ENCODE assay signal across 8 cellular contexts in genomic region chr1:228515200-228515834, GRCh38. TPM values are rescaled to one million over a fixed set of nuclear protein-coding genes. Genes with fewer than 3 reads are reported as not detected.
DNase-seq lines count a peak whose midpoint lies in the region; TF ChIP-seq lines count a peak whose summit lies in the region.

No MANE protein-coding gene starts in this region.

- H3K79me2 ChIP-seq in PC-9 (ENCODE audit: low read depth) = no peaks in the 10 kb centered on the region

- H3K9me2 ChIP-seq in PC-9 (ENCODE audit: insufficient read depth) = no peaks in the 10 kb centered on the region

- H2AFZ ChIP-seq in PC-9 = no peak overlapping the region

- peak; percentile 70 for TF ChIP-seq CTCF in BJ (IDR thresholded peaks at IDR 0.05; ENCODE audit: insufficient read depth, low read depth, low read length)
- TF ChIP-seq CTCF in GM12873 (IDR thresholded peaks at IDR 0.05; ENCODE audit: insufficient read depth, low read depth, low read length, missing control alignments) = peak; percentile 64
- peak; percentile 87 for TF ChIP-seq CTCF in PC-9 (conservative IDR thresholded peaks at IDR 0.05)
- peak; percentile 77 for TF ChIP-seq CTCF in brain microvascular endothelial cell (IDR thresholded peaks at IDR 0.05; ENCODE audit: low read depth, low read length, missing control alignments)

- H3K27me3 ChIP-seq in BJ (ENCODE audit: control insufficient read depth, insufficient read depth, low read length) (peaks cover 12% of the 10 kb centered on the region), PC-9 (ENCODE audit: insufficient read depth, low read depth) (peaks cover 27% of the 10 kb centered on the region), brain microvascular endothelial cell (replicated peaks) (peaks cover 25% of the 10 kb centered on the region)

- H3F3A ChIP-seq in PC-9 (ENCODE audit: insufficient read depth, low read depth) = no peaks in the 10 kb centered on the region

- BruUV-seq in PC-9 (replicated peaks; lab: Mats Ljungman, UMichigan) = no TSS peak

- no peak overlapping the region for H3K4me3 ChIP-seq in BJ (ENCODE audit: low read depth, low read length)
- no peak overlapping the region for H3K4me3 ChIP-seq in PC-9
- H3K4me3 ChIP-seq in brain microvascular endothelial cell (ENCODE audit: low read depth, low read length) = no peak overlapping the region

- in situ Hi-C loops in brain microvascular endothelial cell (cut with HindIII; ENCODE audit: low pct_ligation_motif_present, low sequenced_read_pairs) = no loop called here

- no peak overlapping the region for H3K27ac ChIP-seq in PC-9
- no peak overlapping the region for H3K27ac ChIP-seq in brain microvascular endothelial cell

- intact Hi-C loops in PC-9 (cut with micrococcal nuclease; ENCODE audit: unreplicated experiment) = loop anchor here (1.0 to 5.0 kb wide), 7 partner anchors 137 to 1035 kb away; no protein-coding TSS in a partner anchor

- CTCF ChIA-PET in BJ (lab: Yijun Ruan, JAX) (interaction anchor here (0.5 to 7.2 kb wide), 14 partner anchors 10 to 1078 kb away, joined by 3 to 40 read pairs (median 4); partner anchors contain the start of gene WNT3A), PC-9 (lab: Charles Lee) (interaction anchor here (0.6 kb wide), 1 partner anchor 44 kb away, joined by 13 read pairs; no protein-coding TSS in a partner anchor)

- DNase-seq in BJ (ENCODE audit: low read depth) (no peak), PC-9 (peak in 1 of 2 experiments; percentile 46), brain microvascular endothelial cell (peak; percentile 35), kidney glomerular epithelial cell (lab: John Stamatoyannopoulos, UW) (peak; percentile 16), ureter (ENCODE audit: low spot score) (peak; percentile 39), HPDE6-E6E7 (ENCODE audit: extremely low spot score) (no peak), NCI-H2107 (lab: John Stamatoyannopoulos, UW) (no peak)

- H3K4me2 ChIP-seq in PC-9 = no peak overlapping the region

- H3K4me1 ChIP-seq in PC-9 (replicated peaks; ENCODE audit: insufficient read depth) = no peaks in the 10 kb centered on the region

- H3K36me3 ChIP-seq in BJ (ENCODE audit: control insufficient read depth, insufficient read depth, low read length) (no peaks in the 10 kb centered on the region), PC-9 (ENCODE audit: low read depth) (no peaks in the 10 kb centered on the region), brain microvascular endothelial cell (replicated peaks) (no peaks in the 10 kb centered on the region)

- H4K20me1 ChIP-seq in PC-9 (ENCODE audit: insufficient read depth) = no peaks in the 10 kb centered on the region

- H3K9me3 ChIP-seq in PC-9 (ENCODE audit: insufficient read depth, low read depth) = no peaks in the 10 kb centered on the region

- POLR2A ChIA-PET in BJ (lab: Charles Lee) = no interaction called here
- POLR2A ChIA-PET in PC-9 (lab: Charles Lee; ENCODE audit: unreplicated experiment) = interaction anchor here (0.5 kb wide), 1 partner anchor 286 kb away, joined by 8 read pairs; no protein-coding TSS in a partner anchor

RNA-seq across cellular contexts. Expression of gene RNF187, which starts 28.1 kb away (rescaled TPM):
- polyA plus RNA-seq in BJ (2011; rRNA removed) = 90.2 and 106 TPM in 2 replicates
- polyA minus RNA-seq in BJ (2011; rRNA and poly(A)+ RNA removed) = 51.0 and 74.6 TPM in 2 replicates
- 182 and 227 TPM in 2 replicates for total RNA-seq in PC-9 (2021)
- 104 TPM for total RNA-seq in ureter

Comparison
In these comparisons a context has a peak if more than half of its experiments do, and no peak if none do; other contexts are left out.
1. DNase-seq: peak in brain microvascular endothelial cell (single experiment), kidney glomerular epithelial cell (single experiment) and ureter (single experiment); none in BJ (single experiment), HPDE6-E6E7 (single experiment) and NCI-H2107 (single experiment).
2. Peak in every context shown above with its lines, with median percentiles within 50 percentile points of each other: CTCF ChIP-seq.